In genomic region chr12:117570608-117571007, GRCh38 we compare ENCODE assay signal across 31 cellular contexts.
"Had no signal": no experiment of that assay in that cellular context is flagged by ENCODE, and none has a peak within 500 bp of the region (broad histone marks: within the 10 kb centered on the region; RNA-seq: fewer than 3 reads in every experiment).

No MANE protein-coding gene starts in this region.

- DNase-seq: Karpas-422, Kasumi-1, MG63, MM.1S, MV-4-11, NCI-H1048, NCI-H1092, NCI-H1092 treated with DMSO at 0.1 percent for 48 hours, NCI-H1105, NCI-H1105 treated with DMSO at 0.1 percent for 48 hours, NCI-H1417 treated with DMSO at 0.1 percent for 48 hours, NCI-H1436, NCI-H1436 treated with DMSO at 0.1 percent for 48 hours, NCI-H146, NCI-H1694, NCI-H1694 treated with DMSO at 0.1 percent for 48 hours, NCI-H187 treated with DMSO at 0.1 percent for 48 hours, NCI-H1930, NCI-H2029, NCI-H2029 treated with DMSO at 0.1 percent for 48 hours, NCI-H2081, NCI-H2081 treated with DMSO at 0.1 percent for 48 hours, NCI-H2107, NCI-H2171, NCI-H2171 treated with DMSO at 0.1 percent for 48 hours, NCI-H2227 treated with DMSO at 0.1 percent for 48 hours, NCI-H226, NCI-H345, NCI-H446, NCI-H446 treated with DMSO at 0.1 percent for 48 hours, NCI-H524 had no signal

- H3K36me3 ChIP-seq: MG63 had no signal

- H3K9me3 ChIP-seq: MG63 had no signal

- H3K4me3 ChIP-seq: MG63 had no signal

- H3K27me3 ChIP-seq: MG63 had no signal
